ENCODE assay signal across 25 cellular contexts in the genomic region with DNA sequence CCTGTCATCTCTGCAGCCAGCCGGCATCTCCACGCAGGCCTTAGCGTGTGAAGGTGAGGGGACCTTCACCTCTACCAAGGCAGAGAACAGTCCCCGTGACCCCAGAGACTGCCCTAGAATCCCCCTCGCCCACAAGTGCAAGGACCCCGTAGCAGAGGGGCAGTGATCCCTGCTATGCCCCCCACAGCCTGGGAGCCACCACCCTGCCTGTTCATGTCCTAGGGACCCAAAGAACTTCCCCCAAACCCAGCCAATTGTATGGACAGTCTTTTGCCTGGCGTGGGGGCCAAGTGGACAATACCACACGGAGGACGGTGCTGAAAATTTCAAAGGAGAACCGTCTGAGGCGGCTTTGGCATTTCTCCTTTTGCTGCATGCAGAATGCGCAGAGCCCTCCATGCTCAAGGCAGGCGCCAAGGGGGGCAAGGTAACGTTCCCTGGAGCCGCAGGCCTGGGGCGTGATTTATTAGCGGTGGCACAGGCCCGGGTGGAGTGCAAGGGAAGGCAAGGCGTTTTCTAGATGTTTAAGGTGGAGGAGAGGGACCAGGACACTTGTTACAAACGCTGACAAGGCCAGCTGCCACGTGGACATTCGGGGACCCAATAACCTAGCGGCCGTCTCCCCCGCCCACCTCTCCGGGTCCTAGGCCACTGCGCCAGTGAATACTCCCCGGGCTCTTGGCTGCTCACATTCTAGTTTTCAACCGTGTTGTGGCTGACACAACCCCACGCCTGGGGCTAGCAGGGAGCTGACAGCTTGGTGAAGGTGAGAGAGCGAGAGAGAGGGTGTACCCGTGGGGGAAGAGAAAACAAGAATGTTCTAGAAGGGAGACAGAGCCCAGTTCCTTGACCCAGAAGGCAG.
"Had no signal": no experiment of that assay in that cellular context is flagged by ENCODE, and none has a peak within 500 bp of the region (broad histone marks: within the 10 kb centered on the region; RNA-seq: fewer than 3 reads in every experiment).

No MANE protein-coding gene starts in this region.

- H3K9me3 Mint-ChIP-seq: activated naive CD4-positive, alpha-beta T cell treated with anti-CD3 and anti-CD28 coated beads, Interleukin-2, amount 10 ng/mL, durations not matched to agents 7 days and 5 days; activated T-cell treated with anti-CD3 and anti-CD28 coated beads, Interleukin-2, amount 50 U/mL, for 72 hours; stimulated activated naive CD8-positive, alpha-beta T cell treated with anti-CD3 and anti-CD28 coated beads, Interleukin-15, Interleukin-2, amounts not matched to agents 100 ng/mL and 50 ng/mL, for 24 hours had no signal

- H3K27me3 ChIP-seq: ovary, vagina had no signal

- DNase-seq: activated CD4-positive, alpha-beta T cell treated with anti-CD3 and anti-CD28 coated beads for 1 hour; activated CD4-positive, alpha-beta T cell treated with anti-CD3 and anti-CD28 coated beads, Interleukin-2, amount 50 U/mL, for 1 hour; activated effector memory CD4-positive, alpha-beta T cell treated with Interleukin-2 at 50 U/mL for 16 hours; activated naive CD4-positive, alpha-beta T cell treated with anti-CD3 and anti-CD28 coated beads, Interleukin-2, amount 10 ng/mL, durations not matched to agents 7 days and 5 days; activated T-cell treated with anti-CD3 and anti-CD28 coated beads, Interleukin-2, amount 50 U/mL, for 72 hours; amygdala; cerebellar nuclear complex; cortex of kidney; erythroblast; foreskin keratinocyte; left lung; naive B cell; ovary; stimulated activated CD4-positive, alpha-beta T cell treated with anti-CD3 and anti-CD28 coated beads, Interleukin-12 subunit alpha, Interleukin-12 subunit beta, amount 100 ng/mL, for 4 hours; substantia nigra; T-helper 1 cell; transverse colon; WERI-Rb-1 had no signal

- H3K9ac ChIP-seq: neural progenitor cell had no signal

- ATAC-seq: activated T-cell treated with anti-CD3 and anti-CD28 coated beads, Interleukin-2, amount 50 U/mL, for 72 hours; foreskin keratinocyte; left lung had no signal

- H3K36me3 Mint-ChIP-seq: activated naive CD4-positive, alpha-beta T cell treated with anti-CD3 and anti-CD28 coated beads, Interleukin-2, amount 10 ng/mL, durations not matched to agents 7 days and 5 days; naive B cell; neural progenitor cell had no signal

- H3K27ac Mint-ChIP-seq: activated naive CD4-positive, alpha-beta T cell treated with anti-CD3 and anti-CD28 coated beads, Interleukin-2, amount 10 ng/mL, durations not matched to agents 7 days and 5 days; activated T-cell treated with anti-CD3 and anti-CD28 coated beads, Interleukin-2, amount 50 U/mL, for 72 hours; neural progenitor cell; stimulated activated naive CD8-positive, alpha-beta T cell treated with anti-CD3 and anti-CD28 coated beads, Interleukin-15, Interleukin-2, amounts not matched to agents 100 ng/mL and 50 ng/mL, for 24 hours had no signal

- H3K4me1 Mint-ChIP-seq: activated naive CD4-positive, alpha-beta T cell treated with anti-CD3 and anti-CD28 coated beads, Interleukin-2, amount 10 ng/mL, durations not matched to agents 7 days and 5 days had no signal

- FAIRE-seq: endometrium, TTC549 had no signal

- H3K36me3 ChIP-seq: left lung, neural progenitor cell, ovary, prostate gland, transverse colon, vagina, WERI-Rb-1 had no signal

- H3K27ac ChIP-seq: foreskin keratinocyte, neural progenitor cell, ovary, prostate gland, transverse colon, vagina, WERI-Rb-1 had no signal

- H2AFZ ChIP-seq: neural progenitor cell had no signal

- H3K4me3 ChIP-seq: left lung, lung, neural progenitor cell, ovary, prostate gland, transverse colon, vagina had no signal

- H3K4me1 ChIP-seq: foreskin keratinocyte, prostate gland, transverse colon, vagina had no signal

- H3K4me2 ChIP-seq: neural progenitor cell had no signal

- H3K4me3 Mint-ChIP-seq: activated naive CD4-positive, alpha-beta T cell treated with anti-CD3 and anti-CD28 coated beads, Interleukin-2, amount 10 ng/mL, durations not matched to agents 7 days and 5 days; activated T-cell treated with anti-CD3 and anti-CD28 coated beads, Interleukin-2, amount 50 U/mL, for 72 hours; neural progenitor cell; stimulated activated naive CD8-positive, alpha-beta T cell treated with anti-CD3 and anti-CD28 coated beads, Interleukin-15, Interleukin-2, amounts not matched to agents 100 ng/mL and 50 ng/mL, for 24 hours had no signal

- H3K9me3 ChIP-seq: left lung, ovary, prostate gland, transverse colon, vagina had no signal
